ENCODE assay signal across 21 cellular contexts in genomic region chr1:5733596-5733995, GRCh38.
DNase-seq lines count a peak whose midpoint lies in the region; ATAC-seq, FAIRE-seq and TF ChIP-seq lines count a peak whose summit lies in the region.
"Had no signal": no experiment of that assay in that cellular context is flagged by ENCODE, and none has a peak within 500 bp of the region (broad histone marks: within the 10 kb centered on the region; RNA-seq: fewer than 3 reads in every experiment).

No MANE protein-coding gene starts in this region.

- H3K27ac ChIP-seq in kidney (ENCODE audit: low read depth in 2 of 2, low read length in 2 of 2) (no peak overlapping the region), sigmoid colon (no peak overlapping the region)
- H3K27ac ChIP-seq in CD4-positive, alpha-beta T cell (ENCODE audit: low read depth, low read length), result no peak overlapping the region
- H3K27ac ChIP-seq: BLaER1, GM23248 had no signal

- ATAC-seq in natural killer cell treated with Interleukin-12 subunit alpha and Interleukin-12 subunit beta and Interleukin-15 and Interleukin-18, amount 100 ng/mL, for 72 hours, result no peak
- no peak for ATAC-seq in natural killer cell
- ATAC-seq in GM18519 (IDR thresholded peaks at IDR 0.05; ENCODE audit: low FRiP score, unreplicated experiment), result no peak
- no peak for ATAC-seq in CD4-positive, alpha-beta T cell (ENCODE audit: poor library complexity)
- ATAC-seq: CD8-positive, alpha-beta T cell; GM12878; HepG2 had no signal

- H3K4me1 Mint-ChIP-seq in natural killer cell treated with Interleukin-12 subunit alpha and Interleukin-12 subunit beta and Interleukin-15 and Interleukin-18, amount 100 ng/mL, for 72 hours (ENCODE audit: low read depth in 2 of 2), result no peaks in the 10 kb centered on the region
- H3K4me1 Mint-ChIP-seq in natural killer cell, result no peaks in the 10 kb centered on the region
- no peaks in the 10 kb centered on the region for H3K4me1 Mint-ChIP-seq in CD4-positive, alpha-beta T cell (ENCODE audit: low read depth)
- H3K4me1 Mint-ChIP-seq: CD14-positive monocyte had no signal

- CTCF ChIA-PET in CD4-positive, alpha-beta T cell (lab: Charles Lee), result no interaction called here

- TF ChIP-seq CTCF in natural killer cell (IDR thresholded peaks at IDR 0.05), result no peak
- TF ChIP-seq CTCF in kidney (IDR thresholded peaks at IDR 0.05; ENCODE audit: borderline replicate concordance, extremely low read depth, insufficient read depth), result no peak
- no peak for TF ChIP-seq CTCF in sigmoid colon (IDR thresholded peaks at IDR 0.05)
- TF ChIP-seq CTCF in CD4-positive, alpha-beta T cell (IDR thresholded peaks at IDR 0.05), result no peak

- no peaks in the 10 kb centered on the region for H3K4me1 ChIP-seq in kidney (ENCODE audit: control insufficient read depth in 1 of 2, insufficient read depth in 1 of 2, low read depth in 1 of 2, low read length in 2 of 2)
- no peaks in the 10 kb centered on the region for H3K4me1 ChIP-seq in sigmoid colon

- H3K27ac Mint-ChIP-seq in natural killer cell treated with Interleukin-12 subunit alpha and Interleukin-12 subunit beta and Interleukin-15 and Interleukin-18, amount 100 ng/mL, for 72 hours, result no peak overlapping the region
- no peak overlapping the region for H3K27ac Mint-ChIP-seq in natural killer cell
- H3K27ac Mint-ChIP-seq in CD4-positive, alpha-beta T cell, result no peak overlapping the region
- H3K27ac Mint-ChIP-seq: CD14-positive monocyte; CD8-positive, alpha-beta T cell had no signal

- no peaks in the 10 kb centered on the region for H3K9me3 Mint-ChIP-seq in natural killer cell treated with Interleukin-12 subunit alpha and Interleukin-12 subunit beta and Interleukin-15 and Interleukin-18, amount 100 ng/mL, for 72 hours
- H3K9me3 Mint-ChIP-seq in natural killer cell, result peaks cover 2 to 4% of the 10 kb centered on the region in 2 donors
- H3K9me3 Mint-ChIP-seq in CD4-positive, alpha-beta T cell, result no peaks in the 10 kb centered on the region
- H3K9me3 Mint-ChIP-seq: CD14-positive monocyte; CD8-positive, alpha-beta T cell had no signal

- POLR2A ChIA-PET in CD4-positive, alpha-beta T cell (lab: Charles Lee), result no interaction called here

- DNase-seq in natural killer cell treated with Interleukin-12 subunit alpha and Interleukin-12 subunit beta and Interleukin-15 and Interleukin-18, amount 100 ng/mL, for 72 hours (ENCODE audit: low spot score), result peak; percentile 28
- no peak for DNase-seq in natural killer cell
- peak; percentile 46 for DNase-seq in kidney
- DNase-seq in sigmoid colon, result peak; percentile 29
- DNase-seq in HuH-7.5 (ENCODE audit: low spot score), result no peak
- DNase-seq in CD4-positive, alpha-beta T cell, result no peak
- DNase-seq: 8988T; CD8-positive, alpha-beta T cell; DMS 273 treated with DMSO at 0.1 percent for 48 hours; DMS53; DND-41; EL; GM23248; HCEC 1CT had no signal

- TF ChIP-seq EP300 in sigmoid colon (IDR thresholded peaks at IDR 0.05), result no peak

- peaks cover 0 to 11% (median 9%) of the 10 kb centered on the region in 3 donors for H3K27me3 ChIP-seq in sigmoid colon
- no peaks in the 10 kb centered on the region for H3K27me3 ChIP-seq in CD4-positive, alpha-beta T cell (ENCODE audit: control insufficient read depth, insufficient read depth, low read length)
- H3K27me3 ChIP-seq: BLaER1 had no signal

- intact Hi-C loops in natural killer cell (cut with micrococcal nuclease) (no loop called here), kidney (cut with DNase I) (no loop called here), sigmoid colon (cut with DNase I) (no loop called here)
- intact Hi-C loops in CD4-positive, alpha-beta T cell (cut with DNase I, micrococcal nuclease), result no loop called here

- no peak for TF ChIP-seq POLR2A in sigmoid colon (IDR thresholded peaks at IDR 0.05)

- H3K27me3 Mint-ChIP-seq in natural killer cell treated with Interleukin-12 subunit alpha and Interleukin-12 subunit beta and Interleukin-15 and Interleukin-18, amount 100 ng/mL, for 72 hours, result peaks cover 8 to 13% of the 10 kb centered on the region in 2 donors
- H3K27me3 Mint-ChIP-seq in natural killer cell (ENCODE audit: low read depth in 2 of 2), result peaks cover 0 to 6% of the 10 kb centered on the region in 2 donors
- peaks cover 16% of the 10 kb centered on the region for H3K27me3 Mint-ChIP-seq in CD4-positive, alpha-beta T cell

- no peak overlapping the region for H3K4me3 Mint-ChIP-seq in natural killer cell treated with Interleukin-12 subunit alpha and Interleukin-12 subunit beta and Interleukin-15 and Interleukin-18, amount 100 ng/mL, for 72 hours
- no peak overlapping the region for H3K4me3 Mint-ChIP-seq in natural killer cell
- no peak overlapping the region for H3K4me3 Mint-ChIP-seq in CD4-positive, alpha-beta T cell
- H3K4me3 Mint-ChIP-seq: CD14-positive monocyte; CD8-positive, alpha-beta T cell had no signal

- no peak overlapping the region for H3K9ac ChIP-seq in kidney (ENCODE audit: low read length in 2 of 2)
- H3K9ac ChIP-seq: BLaER1, GM23248 had no signal

- no peaks in the 10 kb centered on the region for H3K36me3 ChIP-seq in kidney (ENCODE audit: control insufficient read depth in 1 of 2, insufficient read depth in 2 of 2, low read length in 2 of 2)
- H3K36me3 ChIP-seq in sigmoid colon, result no peaks in the 10 kb centered on the region
- H3K36me3 ChIP-seq: BLaER1 had no signal

- H3K36me3 Mint-ChIP-seq in natural killer cell treated with Interleukin-12 subunit alpha and Interleukin-12 subunit beta and Interleukin-15 and Interleukin-18, amount 100 ng/mL, for 72 hours, result no peaks in the 10 kb centered on the region
- no peaks in the 10 kb centered on the region for H3K36me3 Mint-ChIP-seq in natural killer cell
- no peaks in the 10 kb centered on the region for H3K36me3 Mint-ChIP-seq in CD4-positive, alpha-beta T cell (ENCODE audit: low read depth)
- H3K36me3 Mint-ChIP-seq: CD14-positive monocyte; CD8-positive, alpha-beta T cell had no signal

- FAIRE-seq in kidney (lab: Jason Lieb, UNC), result no peak
- FAIRE-seq: GM12878, GM19239, H54, HepG2 had no signal

- H3K9me3 ChIP-seq in kidney (ENCODE audit: control insufficient read depth in 1 of 2, low read length in 2 of 2), result no peaks in the 10 kb centered on the region
- no peaks in the 10 kb centered on the region for H3K9me3 ChIP-seq in sigmoid colon
- no peaks in the 10 kb centered on the region for H3K9me3 ChIP-seq in CD4-positive, alpha-beta T cell (ENCODE audit: control insufficient read depth, low read length)
- H3K9me3 ChIP-seq: BLaER1 had no signal

- 80 to 89% methylated on average over 13 of the region's 13 CpGs for WGBS in sigmoid colon, 2 donors

- H3K4me3 ChIP-seq in kidney (ENCODE audit: low read length in 2 of 2) (no peak overlapping the region), sigmoid colon (no peak overlapping the region)
- H3K4me3 ChIP-seq: BLaER1, GM12878, GM23248 had no signal

Comparison
In these comparisons a context has a peak if more than half of its experiments do, and no peak if none do; other contexts are left out.
1. DNase-seq: peak in natural killer cell treated with Interleukin-12 subunit alpha and Interleukin-12 subunit beta and Interleukin-15 and Interleukin-18, amount 100 ng/mL, for 72 hours (single experiment), kidney (single experiment) and sigmoid colon (single experiment); none in natural killer cell (single experiment), HuH-7.5 (single experiment) and CD4-positive, alpha-beta T cell (0 of 10).